Comparison of ENCODE assay signal across 16 cellular contexts in genomic region chr10:2146079-2146478, GRCh38.
"Had no signal": no experiment of that assay in that cellular context is flagged by ENCODE, and none has a peak within 500 bp of the region (broad histone marks: within the 10 kb centered on the region; RNA-seq: fewer than 3 reads in every experiment).

No MANE protein-coding gene starts in this region.

- H3K9me3 ChIP-seq: thoracic aorta, upper lobe of left lung had no signal

- H3K36me3 ChIP-seq: thoracic aorta, upper lobe of left lung had no signal

- H3K4me2 ChIP-seq: smooth muscle cell had no signal

- H3K4me1 Mint-ChIP-seq: stimulated activated effector memory CD8-positive, alpha-beta T cell treated with anti-CD3 and anti-CD28 coated beads, Interleukin-12 subunit alpha, Interleukin-12 subunit beta, amount 100 ng/mL, for 72 hours had no signal

- H3K4me3 ChIP-seq: smooth muscle cell, thoracic aorta, upper lobe of left lung had no signal

- ATAC-seq: left lobe of liver; sciatic nerve; stimulated activated effector memory CD8-positive, alpha-beta T cell treated with anti-CD3 and anti-CD28 coated beads, Interleukin-12 subunit alpha, Interleukin-12 subunit beta, amount 100 ng/mL, for 72 hours had no signal

- H3K27me3 ChIP-seq: upper lobe of left lung had no signal

- H3K27ac Mint-ChIP-seq: activated naive CD8-positive, alpha-beta T cell; activated T-helper 1 cell treated with anti-CD3 and anti-CD28 coated beads, Interleukin-12 subunit alpha, Interleukin-12 subunit beta, Interleukin-2, Interleukin-4 antibody, amounts not matched to agents 30 ng/mL and 10 ng/mL and 1 ng/mL, durations not matched to agents 14 hours and 24 hours and 36 hours; stimulated activated effector memory CD8-positive, alpha-beta T cell treated with anti-CD3 and anti-CD28 coated beads, Interleukin-12 subunit alpha, Interleukin-12 subunit beta, amount 100 ng/mL, for 72 hours had no signal

- H3K4me3 Mint-ChIP-seq: activated naive CD8-positive, alpha-beta T cell; activated T-helper 1 cell treated with anti-CD3 and anti-CD28 coated beads, Interleukin-12 subunit alpha, Interleukin-12 subunit beta, Interleukin-2, Interleukin-4 antibody, amounts not matched to agents 30 ng/mL and 10 ng/mL and 1 ng/mL, durations not matched to agents 14 hours and 24 hours and 36 hours; stimulated activated effector memory CD8-positive, alpha-beta T cell treated with anti-CD3 and anti-CD28 coated beads, Interleukin-12 subunit alpha, Interleukin-12 subunit beta, amount 100 ng/mL, for 72 hours had no signal

- H3K9me3 Mint-ChIP-seq: activated T-helper 1 cell treated with anti-CD3 and anti-CD28 coated beads, Interleukin-12 subunit alpha, Interleukin-12 subunit beta, Interleukin-2, Interleukin-4 antibody, amounts not matched to agents 30 ng/mL and 10 ng/mL and 1 ng/mL, durations not matched to agents 14 hours and 24 hours and 36 hours; stimulated activated effector memory CD8-positive, alpha-beta T cell treated with anti-CD3 and anti-CD28 coated beads, Interleukin-12 subunit alpha, Interleukin-12 subunit beta, amount 100 ng/mL, for 72 hours had no signal

- H3K27ac ChIP-seq: thoracic aorta, upper lobe of left lung, VCaP had no signal

- H3K36me3 Mint-ChIP-seq: activated naive CD8-positive, alpha-beta T cell; stimulated activated effector memory CD8-positive, alpha-beta T cell treated with anti-CD3 and anti-CD28 coated beads, Interleukin-12 subunit alpha, Interleukin-12 subunit beta, amount 100 ng/mL, for 72 hours had no signal

- H3K4me1 ChIP-seq: upper lobe of left lung had no signal

- DNase-seq: activated CD4-positive, alpha-beta T cell treated with anti-CD3 and anti-CD28 coated beads, Interleukin-2, amount 50 U/mL, for 4 hours; activated CD4-positive, CD25-positive, alpha-beta regulatory T cell treated with anti-CD3 and anti-CD28 coated beads, Interleukin-2, amount 50 U/mL, for 72 hours; activated T-cell treated with anti-CD3 and anti-CD28 coated beads for 4 hours; effector CD4-positive, alpha-beta T cell; hypothalamus; islet precursor cell; stimulated activated CD4-positive, alpha-beta T cell treated with anti-CD3 and anti-CD28 coated beads, Interleukin-4, amount 100 ng/mL, for 24 hours had no signal
